Comparison of ENCODE assay signal across 8 cellular contexts in genomic region chr4:183797445-183798248, GRCh38.
A peak's percentile ranks its signal among the peaks of the same experiment; 100 is the strongest.
DNase-seq lines count a peak whose midpoint lies in the region; ATAC-seq and TF ChIP-seq lines count a peak whose summit lies in the region.

No MANE protein-coding gene starts in this region.

- H3K27me3 ChIP-seq in mononuclear cell (ENCODE audit: insufficient read depth, low read length) (peaks cover 37% of the 10 kb centered on the region), aorta (ENCODE audit: control insufficient read depth in 1 of 2, insufficient read depth in 2 of 2, low read length in 1 of 2) (no peaks in the 10 kb centered on the region)

- H3K9me3 ChIP-seq in mononuclear cell (ENCODE audit: low read depth, low read length) = no peaks in the 10 kb centered on the region
- peaks cover 3% of the 10 kb centered on the region for H3K9me3 ChIP-seq in aorta (ENCODE audit: control insufficient read depth, low read length)

- DNase-seq in DMS53 treated with DMSO at 0.1 percent for 48 hours (lab: John Stamatoyannopoulos, UW; ENCODE audit: unreplicated experiment) = peak; percentile 33
- DNase-seq in NCI-H510A treated with DMSO at 0.1 percent for 48 hours (lab: John Stamatoyannopoulos, UW) = peak; percentile 32
- DNase-seq in endothelial cell (ENCODE audit: low spot score) = peak; percentile 42
- DNase-seq in aorta = no peak
- no peak for DNase-seq in immature natural killer cell
- no peak for DNase-seq in putamen (ENCODE audit: low spot score)

- ATAC-seq in aorta (ENCODE audit: low FRiP score) = peak; percentile 54
- ATAC-seq in GM18909 (IDR thresholded peaks at IDR 0.05; ENCODE audit: poor library complexity, unreplicated experiment) = no peak

- H3K36me3 Mint-ChIP-seq in endothelial cell (ENCODE audit: low read depth, unreplicated experiment) (peaks cover 10% of the 10 kb centered on the region), immature natural killer cell (peaks cover 0 to 7% (median 0%) of the 10 kb centered on the region in 3 donors)

- WGBS in aorta, 2 donors = 0 to 1% methylated on average over 46 to 98 of the region's 98 CpGs

- H3K9me3 Mint-ChIP-seq in endothelial cell (ENCODE audit: unreplicated experiment) (peaks cover 9% of the 10 kb centered on the region), immature natural killer cell (peaks cover 0 to 16% (median 4%) of the 10 kb centered on the region in 6 donors)

- no peak overlapping the region for H3K27ac ChIP-seq in aorta (ENCODE audit: low read depth in 1 of 2, low read length in 2 of 2)

- H3K4me3 ChIP-seq in mononuclear cell (ENCODE audit: low read length) = peak overlapping the region; percentile 12
- peak overlapping the region in 1 of 2 donors; percentile 22 for H3K4me3 ChIP-seq in aorta (ENCODE audit: low read length in 2 of 2)

- H3K27me3 Mint-ChIP-seq in endothelial cell (ENCODE audit: unreplicated experiment) = peaks cover 16% of the 10 kb centered on the region
- peaks cover 4 to 30% (median 15%) of the 10 kb centered on the region in 3 donors for H3K27me3 Mint-ChIP-seq in immature natural killer cell (ENCODE audit: low read depth in 3 of 3)

- intact Hi-C loops in aorta (cut with DNase I) = no loop called here

- no peak overlapping the region for H3K4me3 Mint-ChIP-seq in endothelial cell (ENCODE audit: unreplicated experiment)
- no peak overlapping the region for H3K4me3 Mint-ChIP-seq in immature natural killer cell

- H3K4me1 ChIP-seq in mononuclear cell (ENCODE audit: insufficient read depth, low read length) (peaks cover 15% of the 10 kb centered on the region), aorta (ENCODE audit: control insufficient read depth in 1 of 2, insufficient read depth in 2 of 2, low read length in 2 of 2) (no peaks in the 10 kb centered on the region)

- no peak overlapping the region for H3K27ac Mint-ChIP-seq in endothelial cell (ENCODE audit: unreplicated experiment)
- H3K27ac Mint-ChIP-seq in immature natural killer cell = no peak overlapping the region

- H3K4me1 Mint-ChIP-seq in endothelial cell (ENCODE audit: unreplicated experiment) (peaks cover 7% of the 10 kb centered on the region), immature natural killer cell (peaks cover 10 to 17% of the 10 kb centered on the region in 2 donors)

- no peak for TF ChIP-seq CTCF in endothelial cell (IDR thresholded peaks at IDR 0.05; ENCODE audit: unreplicated experiment)

- no peaks in the 10 kb centered on the region for H3K36me3 ChIP-seq in aorta (ENCODE audit: control insufficient read depth in 1 of 2, insufficient read depth in 2 of 2, low read length in 1 of 2)

Comparison
In these comparisons a context has a peak if more than half of its experiments do, and no peak if none do; other contexts are left out.
1. DNase-seq: peak in DMS53 treated with DMSO at 0.1 percent for 48 hours (single experiment), NCI-H510A treated with DMSO at 0.1 percent for 48 hours (single experiment) and endothelial cell (single experiment); none in aorta (0 of 2), immature natural killer cell (0 of 3) and putamen (single experiment).